Comparison of ENCODE assay signal across 26 cellular contexts in genomic region chr3:41464858-41465257, GRCh38.
"Had no signal": no experiment of that assay in that cellular context is flagged by ENCODE, and none has a peak within 500 bp of the region (broad histone marks: within the 10 kb centered on the region; RNA-seq: fewer than 3 reads in every experiment).

No MANE protein-coding gene starts in this region.

- H3K4me1 ChIP-seq: breast epithelium, left lung, lower lobe of right lung, spleen, tibial nerve had no signal

- H3K27me3 Mint-ChIP-seq: activated CD4-positive, alpha-beta T cell treated with anti-CD3 and anti-CD28 coated beads for 36 hours; activated CD8-positive, alpha-beta memory T cell treated with anti-CD3 and anti-CD28 coated beads, Interleukin-2, amount 10 ng/mL, durations not matched to agents 7 days and 5 days; activated naive CD8-positive, alpha-beta T cell; effector memory CD8-positive, alpha-beta T cell had no signal

- H3K36me3 Mint-ChIP-seq: activated CD8-positive, alpha-beta memory T cell treated with anti-CD3 and anti-CD28 coated beads, Interleukin-2, amount 10 ng/mL, durations not matched to agents 7 days and 5 days had no signal

- H3K27ac Mint-ChIP-seq: activated CD4-positive, alpha-beta T cell treated with anti-CD3 and anti-CD28 coated beads for 36 hours; activated CD8-positive, alpha-beta memory T cell treated with anti-CD3 and anti-CD28 coated beads, Interleukin-2, amount 10 ng/mL, durations not matched to agents 7 days and 5 days; activated CD8-positive, alpha-beta T cell treated with anti-CD3 and anti-CD28 coated beads, Interleukin-2, amount 10 ng/mL, durations not matched to agents 7 days and 5 days; activated naive CD8-positive, alpha-beta T cell; activated T-helper 2 cell treated with anti-CD3 and anti-CD28 coated beads, Interferon-gamma antibody, Interleukin-2, Interleukin-4, amounts not matched to agents 10 μg/mL and 5 μg/mL and 100 μg/mL, durations not matched to agents 14 hours and 24 hours and 36 hours; effector memory CD8-positive, alpha-beta T cell; natural killer cell treated with Interleukin-12 subunit alpha and Interleukin-12 subunit beta and Interleukin-15 and Interleukin-18, amount 100 ng/mL, for 72 hours; T-helper 2 cell treated with Interferon-gamma antibody and Interleukin-4, amounts not matched to agents 5 μg/mL and 100 μg/mL, for 36 hours had no signal

- H3K36me3 ChIP-seq: adrenal gland, breast epithelium, heart right ventricle, left lung, lower lobe of right lung, spleen, tibial nerve had no signal

- H3K27ac ChIP-seq: breast epithelium, heart right ventricle, left lung, lower lobe of right lung, spleen, tibial nerve had no signal

- H3K27me3 ChIP-seq: adrenal gland, breast epithelium, heart right ventricle, left lung, spleen, tibial nerve had no signal

- H3K4me3 Mint-ChIP-seq: activated CD4-positive, alpha-beta T cell treated with anti-CD3 and anti-CD28 coated beads for 36 hours; activated CD8-positive, alpha-beta memory T cell treated with anti-CD3 and anti-CD28 coated beads, Interleukin-2, amount 10 ng/mL, durations not matched to agents 7 days and 5 days; activated CD8-positive, alpha-beta T cell treated with anti-CD3 and anti-CD28 coated beads, Interleukin-2, amount 10 ng/mL, durations not matched to agents 7 days and 5 days; activated naive CD8-positive, alpha-beta T cell; central memory CD8-positive, alpha-beta T cell; effector memory CD8-positive, alpha-beta T cell; natural killer cell treated with Interleukin-12 subunit alpha and Interleukin-12 subunit beta and Interleukin-15 and Interleukin-18, amount 100 ng/mL, for 72 hours; T-helper 2 cell treated with Interferon-gamma antibody and Interleukin-4, amounts not matched to agents 5 μg/mL and 100 μg/mL, for 36 hours had no signal

- H3K4me1 Mint-ChIP-seq: activated CD4-positive, alpha-beta T cell treated with anti-CD3 and anti-CD28 coated beads for 36 hours; activated CD8-positive, alpha-beta memory T cell treated with anti-CD3 and anti-CD28 coated beads, Interleukin-2, amount 10 ng/mL, durations not matched to agents 7 days and 5 days; central memory CD8-positive, alpha-beta T cell had no signal

- H3K4me3 ChIP-seq: adrenal gland, breast epithelium, heart right ventricle, left lung, lower lobe of right lung, spleen, tibial nerve had no signal

- DNase-seq: activated CD4-positive, alpha-beta T cell treated with anti-CD3 and anti-CD28 coated beads for 36 hours; activated CD4-positive, CD25-positive, alpha-beta regulatory T cell; activated CD8-positive, alpha-beta memory T cell treated with anti-CD3 and anti-CD28 coated beads, Interleukin-2, amount 10 ng/mL, durations not matched to agents 7 days and 5 days; activated CD8-positive, alpha-beta T cell treated with anti-CD3 and anti-CD28 coated beads, Interleukin-2, amount 10 ng/mL, durations not matched to agents 7 days and 5 days; activated T-cell treated with anti-CD3 and anti-CD28 coated beads, Interleukin-2, amount 50 U/mL, for 48 hours; cortex of kidney; effector memory CD8-positive, alpha-beta T cell; erythroblast; foreskin melanocyte; heart right ventricle; left lung; lower lobe of right lung; mesenchymal stem cell; posterior cingulate gyrus; right cardiac atrium; spleen; stimulated activated naive CD4-positive, alpha-beta T cell; T-helper 1 cell had no signal
